In the genomic region with DNA sequence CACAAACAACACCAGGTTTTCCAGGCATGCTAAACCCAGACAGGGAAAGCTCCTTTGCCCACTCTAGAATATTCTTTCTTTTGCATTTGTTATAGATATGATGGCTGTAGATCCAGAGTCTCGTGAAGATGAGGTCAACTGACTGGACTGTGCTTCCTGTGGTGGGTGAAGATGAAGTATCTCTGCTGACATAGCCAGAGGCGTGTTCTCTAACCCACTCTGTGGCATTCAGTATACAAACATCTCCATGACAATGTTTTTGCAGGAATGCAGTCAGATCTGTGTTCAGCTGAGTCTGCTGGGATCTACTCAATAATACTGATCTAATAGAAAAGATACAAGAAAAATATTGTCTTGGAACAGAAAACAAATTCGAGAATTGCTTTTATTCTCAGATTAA, we compare ENCODE assay signal across 19 cellular contexts. TPM values are rescaled to one million over a fixed set of nuclear protein-coding genes. Genes with fewer than 3 reads are reported as not detected.
A peak's percentile ranks its signal among the peaks of the same experiment; 100 is the strongest.
DNase-seq lines count a peak whose midpoint lies in the region; ATAC-seq and TF ChIP-seq lines count a peak whose summit lies in the region.
"Had no signal": no experiment of that assay in that cellular context is flagged by ENCODE, and none has a peak within 500 bp of the region (broad histone marks: within the 10 kb centered on the region; RNA-seq: fewer than 3 reads in every experiment).

No MANE protein-coding gene starts in this region.

- H3K27ac ChIP-seq in hepatocyte (peak overlapping the region; percentile 76), smooth muscle cell (ENCODE audit: low read depth) (peak overlapping the region; percentile 82), thyroid gland (no peak overlapping the region), prostate gland (no peak overlapping the region)
- H3K27ac ChIP-seq: 22Rv1 had no signal

- no peak for DNase-seq in activated CD8-positive, alpha-beta memory T cell treated with anti-CD3 and anti-CD28 coated beads, Interleukin-2, amount 10 ng/mL, durations not matched to agents 7 days and 5 days
- DNase-seq in activated CD8-positive, alpha-beta memory T cell treated with anti-CD3 and anti-CD28 coated beads, Interleukin-2, amount 50 U/mL, for 48 hours: no peak
- DNase-seq in M059J (ENCODE audit: low read depth) (peak; percentile 32), hepatocyte (ENCODE audit: low spot score) (no peak), smooth muscle cell (lab: John Stamatoyannopoulos, UW; ENCODE audit: unreplicated experiment) (no peak), thyroid gland (no peak), prostate gland (ENCODE audit: low spot score) (no peak)
- DNase-seq: CD8-positive, alpha-beta T cell; DND-41; Karpas-422; NCI-H1105 treated with DMSO at 0.1 percent for 48 hours; NCI-H187; NCI-H446 treated with DMSO at 0.1 percent for 48 hours; OCI-M1; RPMI8226; SIG-M5 had no signal

- H3K27me3 ChIP-seq in hepatocyte (no peaks in the 10 kb centered on the region), smooth muscle cell (ENCODE audit: low read depth) (no peaks in the 10 kb centered on the region), thyroid gland (no peaks in the 10 kb centered on the region), prostate gland (replicated peaks; ENCODE audit: insufficient read depth) (no peaks in the 10 kb centered on the region)

- peak overlapping the region; percentile 12 for H3K27ac Mint-ChIP-seq in activated CD8-positive, alpha-beta memory T cell treated with anti-CD3 and anti-CD28 coated beads, Interleukin-2, amount 10 ng/mL, durations not matched to agents 7 days and 5 days
- H3K27ac Mint-ChIP-seq: CD8-positive, alpha-beta T cell; GM23338 had no signal

- no peak overlapping the region for H2AFZ ChIP-seq in hepatocyte
- H2AFZ ChIP-seq in smooth muscle cell (ENCODE audit: low read depth): no peak overlapping the region
- H2AFZ ChIP-seq: GM23338 had no signal

- H4K20me1 ChIP-seq in hepatocyte (ENCODE audit: insufficient read depth, poor library complexity, severe bottlenecking): no peaks in the 10 kb centered on the region
- no peaks in the 10 kb centered on the region for H4K20me1 ChIP-seq in smooth muscle cell (ENCODE audit: low read depth)

- 84% methylated on average over 3 of the region's 3 CpGs for WGBS in hepatocyte (ENCODE audit: low lambda C conversion rate, missing lambda C conversion rate)
- 77% methylated on average over 3 of the region's 3 CpGs for WGBS in smooth muscle cell (ENCODE audit: low lambda C conversion rate)
- 90 to 92% methylated on average over 3 of the region's 3 CpGs for WGBS in thyroid gland, 2 donors
- 83% methylated on average over 3 of the region's 3 CpGs for WGBS in prostate gland

- no peaks in the 10 kb centered on the region for H3K79me2 ChIP-seq in hepatocyte
- H3K79me2 ChIP-seq in smooth muscle cell (ENCODE audit: low read depth): no peaks in the 10 kb centered on the region

- H3K4me3 Mint-ChIP-seq in activated CD8-positive, alpha-beta memory T cell treated with anti-CD3 and anti-CD28 coated beads, Interleukin-2, amount 10 ng/mL, durations not matched to agents 7 days and 5 days: no peak overlapping the region
- H3K4me3 Mint-ChIP-seq: CD8-positive, alpha-beta T cell; GM23338 had no signal

- no peaks in the 10 kb centered on the region for H3K36me3 ChIP-seq in hepatocyte (replicated peaks; ENCODE audit: insufficient read depth, low read depth)
- H3K36me3 ChIP-seq in smooth muscle cell (ENCODE audit: low read depth): no peaks in the 10 kb centered on the region
- peaks cover 4 to 18% of the 10 kb centered on the region in 2 donors for H3K36me3 ChIP-seq in thyroid gland
- H3K36me3 ChIP-seq in prostate gland: no peaks in the 10 kb centered on the region

- CTCF ChIA-PET in activated CD8-positive, alpha-beta memory T cell treated with anti-CD3 and anti-CD28 coated beads, Interleukin-2, amount 10 ng/mL, durations not matched to agents 7 days and 5 days (lab: Charles Lee): interaction anchor here (1.9 kb wide), 1 partner anchor 11 kb away, joined by 6 read pairs; a partner anchor contains a TSS

- peak overlapping the region; percentile 47 for H3K9ac ChIP-seq in smooth muscle cell (ENCODE audit: low read depth)

- H3K4me2 ChIP-seq in hepatocyte (no peak overlapping the region), smooth muscle cell (no peak overlapping the region)
- H3K4me2 ChIP-seq: GM23338 had no signal

- no peak for TF ChIP-seq CTCF in hepatocyte (IDR thresholded peaks at IDR 0.05; ENCODE audit: poor library complexity)
- no peak for TF ChIP-seq CTCF in smooth muscle cell (IDR thresholded peaks at IDR 0.05; ENCODE audit: borderline replicate concordance, insufficient read depth, poor library complexity, severe bottlenecking)
- TF ChIP-seq CTCF in thyroid gland (IDR thresholded peaks at IDR 0.05): no peak
- no peak for TF ChIP-seq CTCF in prostate gland (IDR thresholded peaks at IDR 0.05)

- H3K36me3 Mint-ChIP-seq in activated CD8-positive, alpha-beta memory T cell treated with anti-CD3 and anti-CD28 coated beads, Interleukin-2, amount 10 ng/mL, durations not matched to agents 7 days and 5 days: peaks cover 2% of the 10 kb centered on the region

- H3K4me1 ChIP-seq in hepatocyte (ENCODE audit: insufficient read depth) (no peaks in the 10 kb centered on the region), smooth muscle cell (ENCODE audit: low read depth) (peaks cover 7% of the 10 kb centered on the region), thyroid gland (no peaks in the 10 kb centered on the region), prostate gland (replicated peaks) (no peaks in the 10 kb centered on the region)

- H3K9me3 Mint-ChIP-seq in activated CD8-positive, alpha-beta memory T cell treated with anti-CD3 and anti-CD28 coated beads, Interleukin-2, amount 10 ng/mL, durations not matched to agents 7 days and 5 days (ENCODE audit: low read depth): no peaks in the 10 kb centered on the region
- H3K9me3 Mint-ChIP-seq: CD8-positive, alpha-beta T cell had no signal

- no peaks in the 10 kb centered on the region for H3K9me2 ChIP-seq in hepatocyte (replicated peaks; ENCODE audit: insufficient read depth)

- intact Hi-C loops in thyroid gland (cut with DNase I) (no loop called here), prostate gland (cut with DNase I) (no loop called here)

- no peak for ATAC-seq in activated CD8-positive, alpha-beta memory T cell treated with anti-CD3 and anti-CD28 coated beads, Interleukin-2, amount 10 ng/mL, durations not matched to agents 7 days and 5 days
- no peak for ATAC-seq in HG03469 (IDR thresholded peaks at IDR 0.05; ENCODE audit: unreplicated experiment)
- ATAC-seq: CD8-positive, alpha-beta T cell; GM23338 had no signal

- TF ChIP-seq POLR2A in thyroid gland (IDR thresholded peaks at IDR 0.05) (no peak), prostate gland (IDR thresholded peaks at IDR 0.05) (no peak)

- no peaks in the 10 kb centered on the region for H3K9me3 ChIP-seq in hepatocyte (ENCODE audit: low read depth)
- no peaks in the 10 kb centered on the region for H3K9me3 ChIP-seq in smooth muscle cell (replicated peaks; ENCODE audit: low read depth)
- H3K9me3 ChIP-seq in thyroid gland: no peaks in the 10 kb centered on the region
- no peaks in the 10 kb centered on the region for H3K9me3 ChIP-seq in prostate gland

- peaks cover 1% of the 10 kb centered on the region for H3K4me1 Mint-ChIP-seq in activated CD8-positive, alpha-beta memory T cell treated with anti-CD3 and anti-CD28 coated beads, Interleukin-2, amount 10 ng/mL, durations not matched to agents 7 days and 5 days
- H3K4me1 Mint-ChIP-seq: GM23338 had no signal

- H3K27me3 Mint-ChIP-seq in activated CD8-positive, alpha-beta memory T cell treated with anti-CD3 and anti-CD28 coated beads, Interleukin-2, amount 10 ng/mL, durations not matched to agents 7 days and 5 days: no peaks in the 10 kb centered on the region

- peaks cover 7% of the 10 kb centered on the region for H3F3A ChIP-seq in smooth muscle cell (ENCODE audit: low read depth)

- H3K4me3 ChIP-seq in hepatocyte (no peak overlapping the region), smooth muscle cell (no peak overlapping the region), thyroid gland (replicated peaks in 1 of 3) (no peak overlapping the region), prostate gland (no peak overlapping the region)
- H3K4me3 ChIP-seq: GM23338 had no signal

RNA-seq across cellular contexts. Expression of a gene that starts 11.3 kb away (rescaled TPM):
- 10 to 100 TPM in 1 of 2 experiments, 1 to 10 TPM in 1; 6.9 to 12.2 TPM for total RNA-seq in activated CD8-positive, alpha-beta memory T cell treated with anti-CD3 and anti-CD28 coated beads, Interleukin-2, amount 10 ng/mL, durations not matched to agents 7 days and 5 days
- total RNA-seq in M059J (2014; rRNA removed; shearing (Covaris generic)): 22.5 and 30.0 TPM in 2 replicates
- 7.8 and 9.8 TPM in 2 replicates for total RNA-seq in hepatocyte
- 3.9 and 4.7 TPM in 2 replicates for polyA plus RNA-seq in hepatocyte
- 6.1 and 11.8 TPM in 2 replicates for total RNA-seq in smooth muscle cell
- 4.3 and 4.4 TPM in 2 replicates for polyA plus RNA-seq in smooth muscle cell
- 10 to 100 TPM; 11.1 to 17.7 (median 13.3) TPM for total RNA-seq in thyroid gland
- 10 to 100 TPM; 13.0 to 13.1 TPM for total RNA-seq in prostate gland

RNA-seq across cellular contexts. Expression of a gene that starts 15.1 kb away (rescaled TPM):
- 10 to 100 TPM; 24.7 to 27.1 TPM for total RNA-seq in activated CD8-positive, alpha-beta memory T cell treated with anti-CD3 and anti-CD28 coated beads, Interleukin-2, amount 10 ng/mL, durations not matched to agents 7 days and 5 days
- 29.6 and 37.0 TPM in 2 replicates for total RNA-seq in M059J (2014; rRNA removed; shearing (Covaris generic))
- total RNA-seq in hepatocyte: 31.2 and 35.8 TPM in 2 replicates
- polyA plus RNA-seq in hepatocyte: 9.3 and 9.7 TPM in 2 replicates
- 44.4 and 50.2 TPM in 2 replicates for total RNA-seq in smooth muscle cell
- polyA plus RNA-seq in smooth muscle cell: 10.2 and 11.2 TPM in 2 replicates
- total RNA-seq in thyroid gland: 10 to 100 TPM; 25.5 to 45.3 (median 28.8) TPM
- total RNA-seq in prostate gland: 10 to 100 TPM; 24.6 to 29.5 TPM

RNA-seq across cellular contexts. Expression of a gene that starts 16.7 kb away (rescaled TPM):
- total RNA-seq in activated CD8-positive, alpha-beta memory T cell treated with anti-CD3 and anti-CD28 coated beads, Interleukin-2, amount 10 ng/mL, durations not matched to agents 7 days and 5 days: 10 to 100 TPM; 26.7 to 35.5 TPM
- 42.6 and 43.1 TPM in 2 replicates for total RNA-seq in M059J (2014; rRNA removed; shearing (Covaris generic))
- total RNA-seq in hepatocyte: 30.7 and 35.8 TPM in 2 replicates
- polyA plus RNA-seq in hepatocyte: 25.9 and 35.6 TPM in 2 replicates
- total RNA-seq in smooth muscle cell: 36.2 and 37.0 TPM in 2 replicates
- polyA plus RNA-seq in smooth muscle cell: 24.8 and 25.9 TPM in 2 replicates
- 10 to 100 TPM; 40.0 to 53.4 (median 45.7) TPM for total RNA-seq in thyroid gland
- total RNA-seq in prostate gland: 10 to 100 TPM; 27.1 to 35.6 TPM

Comparison
In these comparisons a context has a peak if more than half of its experiments do, and no peak if none do; other contexts are left out.
1. H3K27ac ChIP-seq: peak in hepatocyte (single experiment) and smooth muscle cell (single experiment); none in thyroid gland (0 of 3) and prostate gland (0 of 2).